7 cellular contexts compared by ENCODE assay signal in the genomic region with DNA sequence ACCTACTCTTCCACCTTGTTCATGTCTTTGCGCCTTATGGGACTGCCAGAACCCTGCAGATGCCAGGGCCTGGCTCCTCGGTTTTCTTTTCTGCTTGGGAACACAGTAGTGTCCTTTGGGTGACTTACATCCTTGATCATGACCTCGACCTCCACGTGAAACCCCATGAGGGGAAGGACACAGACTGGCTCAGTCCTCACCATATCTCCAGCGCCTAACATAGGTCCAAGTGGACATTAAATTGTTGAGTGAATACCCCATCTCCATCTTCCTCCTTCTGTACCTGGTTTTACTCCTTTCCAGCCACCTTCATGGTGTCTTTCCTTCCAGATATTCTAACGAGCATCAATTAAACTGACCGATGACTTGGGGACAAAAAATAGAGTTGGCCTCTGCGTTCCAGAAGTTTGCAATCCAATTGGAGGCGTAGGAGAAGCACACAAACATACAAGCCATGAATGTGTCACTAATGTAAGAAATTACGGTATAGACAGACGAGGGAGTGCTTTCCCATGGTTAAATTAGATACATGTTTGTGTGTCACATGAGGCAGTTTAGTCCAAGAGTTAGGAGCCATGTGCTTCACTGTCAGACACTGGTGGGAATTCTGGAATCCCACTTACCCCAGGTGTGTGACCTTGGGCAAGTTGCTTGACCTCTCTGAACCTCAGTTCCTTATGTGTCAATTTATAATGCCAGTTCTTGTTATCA. TPM values are rescaled to one million over a fixed set of nuclear protein-coding genes. Genes with fewer than 3 reads are reported as not detected.
DNase-seq lines count a peak whose midpoint lies in the region; ATAC-seq and TF ChIP-seq lines count a peak whose summit lies in the region.

No MANE protein-coding gene starts in this region.

- H3K4me3 ChIP-seq in iPS-11a (ENCODE audit: low read depth, low read length), result peak overlapping the region; percentile 70

- POLR2A ChIA-PET in activated CD8-positive, alpha-beta T cell treated with anti-CD3 and anti-CD28 coated beads for 36 hours (lab: Charles Lee), result interaction anchor here (0.8 to 1.4 kb wide), 9 partner anchors 8 to 72 kb away, joined by 3 to 5 read pairs (median 3); no protein-coding TSS in a partner anchor

- peak overlapping the region; percentile 81 for H3K4me3 Mint-ChIP-seq in activated CD8-positive, alpha-beta T cell treated with anti-CD3 and anti-CD28 coated beads for 36 hours
- peak overlapping the region; percentile 89 to 94 for H3K4me3 Mint-ChIP-seq in stimulated activated naive CD8-positive, alpha-beta T cell treated with anti-CD3 and anti-CD28 coated beads, Interleukin-15, amount 100 ng/mL, for 72 hours

- peaks cover 6% of the 10 kb centered on the region for H3K36me3 Mint-ChIP-seq in activated CD8-positive, alpha-beta T cell treated with anti-CD3 and anti-CD28 coated beads for 36 hours (ENCODE audit: low read depth)

- H3K9me3 Mint-ChIP-seq in activated CD8-positive, alpha-beta T cell treated with anti-CD3 and anti-CD28 coated beads for 36 hours, result no peaks in the 10 kb centered on the region
- no peaks in the 10 kb centered on the region for H3K9me3 Mint-ChIP-seq in stimulated activated naive CD8-positive, alpha-beta T cell treated with anti-CD3 and anti-CD28 coated beads, Interleukin-15, amount 100 ng/mL, for 72 hours

- H3K27me3 Mint-ChIP-seq in activated CD8-positive, alpha-beta T cell treated with anti-CD3 and anti-CD28 coated beads for 36 hours, result no peaks in the 10 kb centered on the region
- H3K27me3 Mint-ChIP-seq in stimulated activated naive CD8-positive, alpha-beta T cell treated with anti-CD3 and anti-CD28 coated beads, Interleukin-15, amount 100 ng/mL, for 72 hours, result no peaks in the 10 kb centered on the region

- H3K27ac Mint-ChIP-seq in activated CD8-positive, alpha-beta T cell treated with anti-CD3 and anti-CD28 coated beads for 36 hours, result peak overlapping the region; percentile 99
- peak overlapping the region; percentile 97 for H3K27ac Mint-ChIP-seq in stimulated activated naive CD8-positive, alpha-beta T cell treated with anti-CD3 and anti-CD28 coated beads, Interleukin-15, amount 100 ng/mL, for 72 hours

- no peak for TF ChIP-seq CTCF in activated CD8-positive, alpha-beta T cell treated with anti-CD3 and anti-CD28 coated beads for 36 hours (IDR thresholded peaks at IDR 0.05)

- H3K4me1 Mint-ChIP-seq in activated CD8-positive, alpha-beta T cell treated with anti-CD3 and anti-CD28 coated beads for 36 hours (ENCODE audit: low read depth), result peaks cover 34% of the 10 kb centered on the region
- H3K4me1 Mint-ChIP-seq in stimulated activated naive CD8-positive, alpha-beta T cell treated with anti-CD3 and anti-CD28 coated beads, Interleukin-15, amount 100 ng/mL, for 72 hours, result peaks cover 35% of the 10 kb centered on the region

- ATAC-seq in HG02981 (IDR thresholded peaks at IDR 0.05; ENCODE audit: unreplicated experiment) (peak; percentile 8), HG02610 (IDR thresholded peaks at IDR 0.05; ENCODE audit: unreplicated experiment) (no peak)
- no peak for ATAC-seq in activated CD8-positive, alpha-beta T cell treated with anti-CD3 and anti-CD28 coated beads for 36 hours
- no peak for ATAC-seq in stimulated activated naive CD8-positive, alpha-beta T cell treated with anti-CD3 and anti-CD28 coated beads, Interleukin-15, amount 100 ng/mL, for 72 hours

- CTCF ChIA-PET in activated CD8-positive, alpha-beta T cell treated with anti-CD3 and anti-CD28 coated beads for 36 hours (lab: Charles Lee), result interaction anchor here (0.8 to 1.1 kb wide), 2 partner anchors 9 to 83 kb away, joined by 3 to 4 read pairs; no protein-coding TSS in a partner anchor

- no peak for DNase-seq in activated CD8-positive, alpha-beta T cell treated with anti-CD3 and anti-CD28 coated beads for 36 hours
- no peak for DNase-seq in stimulated activated naive CD8-positive, alpha-beta T cell treated with anti-CD3 and anti-CD28 coated beads, Interleukin-15, amount 100 ng/mL, for 72 hours
- DNase-seq in amniotic stem cell (lab: John Stamatoyannopoulos, UW) (no peak), COR-L47 (lab: John Stamatoyannopoulos, UW) (no peak)

- intact Hi-C loops in activated CD8-positive, alpha-beta T cell treated with anti-CD3 and anti-CD28 coated beads for 36 hours (cut with micrococcal nuclease), result loop anchor here (5.0 kb wide), 1 partner anchor 58 kb away; no protein-coding TSS in a partner anchor

RNA-seq across cellular contexts. Expression of a gene that starts 0.9 kb away (rescaled TPM):
- total RNA-seq in activated CD8-positive, alpha-beta T cell treated with anti-CD3 and anti-CD28 coated beads for 36 hours, result 10 to 100 TPM; 56.7 to 70.5 TPM
